In genomic region chr13:79194727-79195126, GRCh38 we compare ENCODE assay signal across 12 cellular contexts.
A peak's percentile ranks its signal among the peaks of the same experiment; 100 is the strongest.
DNase-seq lines count a peak whose midpoint lies in the region; ATAC-seq and TF ChIP-seq lines count a peak whose summit lies in the region.
"Had no signal": no experiment of that assay in that cellular context is flagged by ENCODE, and none has a peak within 500 bp of the region (broad histone marks: within the 10 kb centered on the region; RNA-seq: fewer than 3 reads in every experiment).

No MANE protein-coding gene starts in this region.

- intact Hi-C loops in body of pancreas (cut with DNase I), result no loop called here

- H3K9me3 Mint-ChIP-seq in type B pancreatic cell, result no peaks in the 10 kb centered on the region

- ATAC-seq in GM18508 (IDR thresholded peaks at IDR 0.05; ENCODE audit: insufficient read depth, unreplicated experiment) (peak; percentile 11), GM21360 (IDR thresholded peaks at IDR 0.05; ENCODE audit: unreplicated experiment) (peak; percentile 35), HG03060 (IDR thresholded peaks at IDR 0.05; ENCODE audit: low read depth, unreplicated experiment) (peak; percentile 3), T-helper 17 cell (peak; percentile 25), body of pancreas (no peak)
- ATAC-seq: left colon had no signal

- H3K36me3 ChIP-seq in body of pancreas (replicated peaks in 1 of 2; ENCODE audit: insufficient read depth in 1 of 2, low read depth in 2 of 2), result no peaks in the 10 kb centered on the region
- H3K36me3 ChIP-seq: WERI-Rb-1 had no signal

- TF ChIP-seq CTCF in body of pancreas (IDR thresholded peaks at IDR 0.05) (no peak), type B pancreatic cell (conservative IDR thresholded peaks at IDR 0.05) (no peak)

- H3K36me3 Mint-ChIP-seq in T-helper 17 cell (ENCODE audit: low read depth), result no peaks in the 10 kb centered on the region
- H3K36me3 Mint-ChIP-seq in type B pancreatic cell, result no peaks in the 10 kb centered on the region

- H3K4me1 Mint-ChIP-seq in T-helper 17 cell, result peaks cover 30% of the 10 kb centered on the region
- H3K4me1 Mint-ChIP-seq in type B pancreatic cell (ENCODE audit: unreplicated experiment), result no peaks in the 10 kb centered on the region

- DNase-seq in T-helper 17 cell (no peak), body of pancreas (no peak), GM19238 (ENCODE audit: insufficient read length, low spot score) (no peak), type B pancreatic cell (ENCODE audit: extremely low spot score, unreplicated experiment) (no peak)
- DNase-seq in activated CD4-positive, CD25-positive, alpha-beta regulatory T cell (lab: John Stamatoyannopoulos, UW), result no peak
- DNase-seq: amygdala, left colon, retina, WERI-Rb-1 had no signal

- no peak overlapping the region for H3K4me3 ChIP-seq in body of pancreas

- H3K27ac ChIP-seq in body of pancreas, result no peak overlapping the region
- H3K27ac ChIP-seq: WERI-Rb-1 had no signal

- no peak overlapping the region for H3K4me3 Mint-ChIP-seq in T-helper 17 cell
- H3K4me3 Mint-ChIP-seq in type B pancreatic cell, result no peak overlapping the region

- WGBS in body of pancreas, 2 donors, result 43 to 66% methylated on average over 2 of the region's 2 CpGs

- H3K27me3 ChIP-seq in body of pancreas, result no peaks in the 10 kb centered on the region

- no peaks in the 10 kb centered on the region for H3K9me3 ChIP-seq in T-helper 17 cell (ENCODE audit: control insufficient read depth, low read length, poor library complexity, severe bottlenecking)
- H3K9me3 ChIP-seq in body of pancreas, result no peaks in the 10 kb centered on the region

- H3K27me3 Mint-ChIP-seq in T-helper 17 cell (no peaks in the 10 kb centered on the region), type B pancreatic cell (no peaks in the 10 kb centered on the region)

- no peak for TF ChIP-seq POLR2A in body of pancreas (IDR thresholded peaks at IDR 0.05)

- H3K27ac Mint-ChIP-seq in T-helper 17 cell (peak overlapping the region; percentile 10), type B pancreatic cell (no peak overlapping the region)

- H3K4me1 ChIP-seq in body of pancreas, result no peaks in the 10 kb centered on the region
